6 cellular contexts compared by ENCODE assay signal in genomic region chr17:28266926-28267719, GRCh38. TPM values are rescaled to one million over a fixed set of nuclear protein-coding genes. Genes with fewer than 3 reads are reported as not detected.
DNase-seq lines count a peak whose midpoint lies in the region; ATAC-seq, FAIRE-seq and TF ChIP-seq lines count a peak whose summit lies in the region.
"Not testable (repeated sequence)": the region's sequence is repeated elsewhere in the genome, so short reads cannot be mapped to it uniquely, and the experiment has no call there.

No MANE protein-coding gene starts in this region.

- not testable (repeated sequence) for H3K4me1 ChIP-seq in HCT116 (ENCODE audit: control insufficient read depth in 1 of 2, insufficient read depth in 2 of 2, low read length in 2 of 2); H1 (replicated peaks in 1 of 4; ENCODE audit: control insufficient read depth in 3 of 4, insufficient read depth in 4 of 4, low read length in 3 of 4); mesenchymal stem cell (ENCODE audit: control insufficient read depth, insufficient read depth, low read depth, low read length)

- H3K79me1 ChIP-seq in H1 (ENCODE audit: low read depth, low read length); mesenchymal stem cell (replicated peaks; ENCODE audit: low read length, poor library complexity, severe bottlenecking): not testable (repeated sequence)

- RAD21 ChIA-PET in HCT116 (lab: Charles Lee; ENCODE audit: low non-redundant PET in 1 of 2, low total read pairs in 2 of 2, uncharacterized antibody in 2 of 2, unreplicated experiment in 2 of 2) = not testable (repeated sequence)

- FAIRE-seq in H1 (lab: Jason Lieb, UNC) = not testable (repeated sequence)

- CTCF ChIA-PET in HCT116 (lab: Charles Lee) = interaction anchor here (1.2 to 1.5 kb wide), 2 partner anchors 15 to 16 kb away, joined by 3 to 4 read pairs; no protein-coding TSS in a partner anchor
- CTCF ChIA-PET in activated CD8-positive, alpha-beta memory T cell treated with anti-CD3 and anti-CD28 coated beads, Interleukin-2, amount 10 ng/mL, durations not matched to agents 7 days and 5 days (lab: Charles Lee) = interaction anchor here (1.4 kb wide), 1 partner anchor 9 kb away, joined by 3 read pairs; no protein-coding TSS in a partner anchor
- CTCF ChIA-PET in H1 (lab: Charles Lee; ENCODE audit: partially characterized antibody) = interaction anchor here (1.0 to 1.9 kb wide), 6 partner anchors 9 to 51 kb away, joined by 3 to 8 read pairs (median 4); no protein-coding TSS in a partner anchor

- 94% methylated on average over 27 of the region's 31 CpGs; no CpG with 5 or more reads in 1 of the 2 experiments for WGBS in H1 (ENCODE audit: extremely low coverage in 1 of 2, insufficient coverage in 1 of 2, insufficient read length in 1 of 2, insufficient replicate concordance in 2 of 2, low coverage in 1 of 2, low lambda C conversion rate in 2 of 2, missing lambda C conversion rate in 1 of 2), 2 experiments
- 92% methylated on average over 31 of the region's 31 CpGs for WGBS in mesenchymal stem cell

- intact Hi-C loops in HCT116 (cut with micrococcal nuclease); cardiac septum (cut with DNase I): not testable (repeated sequence)

- not testable (repeated sequence) for H3K4me1 Mint-ChIP-seq in activated CD8-positive, alpha-beta memory T cell treated with anti-CD3 and anti-CD28 coated beads, Interleukin-2, amount 10 ng/mL, durations not matched to agents 7 days and 5 days; stimulated activated naive B cell treated with anti-CD40 and anti-IgM and Interleukin-4, amounts not matched to agents 10 μg/mL and 1 μg/mL and 100 μg/mL, for 72 hours

- not testable (repeated sequence) for H3K27ac Mint-ChIP-seq in activated CD8-positive, alpha-beta memory T cell treated with anti-CD3 and anti-CD28 coated beads, Interleukin-2, amount 10 ng/mL, durations not matched to agents 7 days and 5 days
- H3K27ac Mint-ChIP-seq in stimulated activated naive B cell treated with anti-CD40 and anti-IgM and Interleukin-4, amounts not matched to agents 10 μg/mL and 1 μg/mL and 100 μg/mL, for 72 hours = peak overlapping the region; percentile 56

- H2BK20ac ChIP-seq in H1 (ENCODE audit: low read length) = not testable (repeated sequence)

- not testable (repeated sequence) for DNase-seq in HCT116 (ENCODE audit: low read depth, low spot score); H1 (ENCODE audit: low read depth in 1 of 2, low spot score in 2 of 2); mesenchymal stem cell; stimulated activated naive B cell treated with anti-CD40 and anti-IgM and Interleukin-4, amounts not matched to agents 10 μg/mL and 1 μg/mL and 100 μg/mL, for 72 hours
- peak; percentile 7 for DNase-seq in activated CD8-positive, alpha-beta memory T cell treated with anti-CD3 and anti-CD28 coated beads, Interleukin-2, amount 10 ng/mL, durations not matched to agents 7 days and 5 days
- peak; percentile 29 for DNase-seq in cardiac septum (ENCODE audit: low spot score)

- not testable (repeated sequence) for H3K4me3 Mint-ChIP-seq in activated CD8-positive, alpha-beta memory T cell treated with anti-CD3 and anti-CD28 coated beads, Interleukin-2, amount 10 ng/mL, durations not matched to agents 7 days and 5 days; stimulated activated naive B cell treated with anti-CD40 and anti-IgM and Interleukin-4, amounts not matched to agents 10 μg/mL and 1 μg/mL and 100 μg/mL, for 72 hours

- not testable (repeated sequence) for H3K56ac ChIP-seq in H1 (replicated peaks; ENCODE audit: insufficient read length, low read depth, low read length)

- not testable (repeated sequence) for H3K23me2 ChIP-seq in H1 (ENCODE audit: low read depth, low read length)

- H2BK15ac ChIP-seq in H1 (ENCODE audit: low read length); mesenchymal stem cell (ENCODE audit: low read depth, poor library complexity, severe bottlenecking): not testable (repeated sequence)

- POLR2A ChIA-PET in HCT116 (lab: Charles Lee); H1 (lab: Charles Lee; ENCODE audit: partially characterized antibody): not testable (repeated sequence)

- H3K36me3 ChIP-seq in HCT116 (ENCODE audit: control insufficient read depth in 1 of 2, insufficient read depth in 2 of 2, low read length in 2 of 2); H1 (ENCODE audit: control insufficient read depth in 2 of 4, insufficient read depth in 4 of 4, low read length in 3 of 4); mesenchymal stem cell (ENCODE audit: control insufficient read depth in 1 of 2, insufficient read depth in 2 of 2, low read depth in 1 of 2, low read length in 2 of 2): not testable (repeated sequence)

- H4K20me1 ChIP-seq in HCT116 (ENCODE audit: insufficient read depth); H1 (replicated peaks in 1 of 2; ENCODE audit: control insufficient read depth in 1 of 2, insufficient read depth in 2 of 2, low read length in 2 of 2): not testable (repeated sequence)

- not testable (repeated sequence) for H4K5ac ChIP-seq in H1 (ENCODE audit: insufficient read length, low read depth, low read length)

- H3K4ac ChIP-seq in H1 (replicated peaks; ENCODE audit: insufficient read length, low read depth, low read length); mesenchymal stem cell (ENCODE audit: low read depth in 1 of 2, low read length in 2 of 2): not testable (repeated sequence)

- not testable (repeated sequence) for H3K27me3 ChIP-seq in HCT116 (ENCODE audit: insufficient read depth, low read length); H1 (replicated peaks in 1 of 4; ENCODE audit: control insufficient read depth in 3 of 4, extremely low read depth in 1 of 4, insufficient read depth in 3 of 4, low read length in 3 of 4)
- H3K27me3 ChIP-seq in mesenchymal stem cell (ENCODE audit: control insufficient read depth in 1 of 2, insufficient read depth in 1 of 2, low read length in 2 of 2) = peaks cover 0 to 19% of the 10 kb centered on the region in 2 experiments

- H2BK5ac ChIP-seq in H1 (ENCODE audit: low read depth, low read length); mesenchymal stem cell (ENCODE audit: low read depth, low read length, poor library complexity, severe bottlenecking): not testable (repeated sequence)

- BruUV-seq in HCT116 (replicated peaks; lab: Mats Ljungman, UMichigan) = not testable (repeated sequence)

- not testable (repeated sequence) for H4K91ac ChIP-seq in H1 (replicated peaks; ENCODE audit: insufficient read length, low read length)
- peak overlapping the region; percentile 39 for H4K91ac ChIP-seq in mesenchymal stem cell (ENCODE audit: low read length)

- not testable (repeated sequence) for H3K4me2 ChIP-seq in HCT116 (ENCODE audit: low read length); H1 (ENCODE audit: insufficient read depth in 1 of 2, low read depth in 2 of 2, low read length in 2 of 2); mesenchymal stem cell (ENCODE audit: low read length, poor library complexity, severe bottlenecking)

- not testable (repeated sequence) for H3K79me2 ChIP-seq in HCT116 (ENCODE audit: insufficient read depth, low read length); H1 (ENCODE audit: control insufficient read depth in 1 of 2, insufficient read depth in 2 of 2, low read length in 2 of 2)

- H3K9me3 ChIP-seq in HCT116 (ENCODE audit: control insufficient read depth in 1 of 2, insufficient read depth in 1 of 2, low read depth in 1 of 2, low read length in 2 of 2); mesenchymal stem cell (ENCODE audit: control insufficient read depth, low read length): not testable (repeated sequence)
- H3K9me3 ChIP-seq in H1 (ENCODE audit: insufficient read depth in 2 of 2, low read depth in 1 of 2, low read length in 1 of 2) = peaks cover 24 to 29% of the 10 kb centered on the region in 2 experiments

- not testable (repeated sequence) for H3K9ac ChIP-seq in HCT116 (ENCODE audit: low read length); H1 (replicated peaks in 1 of 4; ENCODE audit: extremely low read depth in 1 of 4, low read depth in 3 of 4, low read length in 3 of 4); mesenchymal stem cell (ENCODE audit: low read length)

- not testable (repeated sequence) for H3K18ac ChIP-seq in H1 (ENCODE audit: extremely low read depth, low read length); mesenchymal stem cell (ENCODE audit: low read depth in 1 of 2, low read length in 2 of 2)

- TF ChIP-seq RAD21 in HCT116 (IDR thresholded peaks at IDR 0.05; ENCODE audit: low read depth); H1 (IDR thresholded peaks at IDR 0.05 in 1 of 2, conservative IDR thresholded peaks at IDR 0.05 in 1 of 2; ENCODE audit: low read depth in 2 of 2, low read length in 2 of 2): not testable (repeated sequence)

- H2AK5ac ChIP-seq in H1 (ENCODE audit: low read depth, low read length); mesenchymal stem cell (ENCODE audit: low read length, severe bottlenecking): not testable (repeated sequence)

- not testable (repeated sequence) for H3K4me3 ChIP-seq in HCT116 (replicated peaks in 1 of 2; ENCODE audit: low read depth in 1 of 2, low read length in 2 of 2); H1 (ENCODE audit: extremely low read depth in 1 of 4, insufficient read depth in 2 of 4, low read depth in 3 of 4, low read length in 4 of 4); mesenchymal stem cell (ENCODE audit: insufficient read depth in 1 of 2, low read depth in 1 of 2, low read length in 2 of 2)

- ATAC-seq in HCT116; activated CD8-positive, alpha-beta memory T cell treated with anti-CD3 and anti-CD28 coated beads, Interleukin-2, amount 10 ng/mL, durations not matched to agents 7 days and 5 days; stimulated activated naive B cell treated with anti-CD40 and anti-IgM and Interleukin-4, amounts not matched to agents 10 μg/mL and 1 μg/mL and 100 μg/mL, for 72 hours (replicated peaks): not testable (repeated sequence)

- TF ChIP-seq POLR2A in HCT116 (IDR thresholded peaks at IDR 0.05; ENCODE audit: borderline replicate concordance, extremely low read depth, insufficient read depth, insufficient read length); H1 (IDR thresholded peaks at IDR 0.05; ENCODE audit: control extremely low read depth in 1 of 2, low read depth in 2 of 2, low read length in 2 of 2): not testable (repeated sequence)

- peaks cover 18% of the 10 kb centered on the region for H3K9me3 Mint-ChIP-seq in activated CD8-positive, alpha-beta memory T cell treated with anti-CD3 and anti-CD28 coated beads, Interleukin-2, amount 10 ng/mL, durations not matched to agents 7 days and 5 days (ENCODE audit: low read depth)
- peaks cover 4 to 13% of the 10 kb centered on the region in 2 donors for H3K9me3 Mint-ChIP-seq in stimulated activated naive B cell treated with anti-CD40 and anti-IgM and Interleukin-4, amounts not matched to agents 10 μg/mL and 1 μg/mL and 100 μg/mL, for 72 hours

- peak in 1 of 3 experiments; percentile 17; a peak in 1 of 6 replicates for TF ChIP-seq CTCF in HCT116 (IDR thresholded peaks at IDR 0.05 in 2 of 3, conservative IDR thresholded peaks at IDR 0.05 in 1 of 3; ENCODE audit: borderline replicate concordance in 1 of 3, insufficient read depth in 1 of 3, low read depth in 2 of 3, low read length in 2 of 3)
- not testable (repeated sequence) for TF ChIP-seq CTCF in H1 (IDR thresholded peaks at IDR 0.05; ENCODE audit: control extremely low read depth in 1 of 3, insufficient read depth in 1 of 3, low read depth in 1 of 3, low read length in 3 of 3)

- TF ChIP-seq EP300 in H1 (IDR thresholded peaks at IDR 0.05; ENCODE audit: borderline replicate concordance in 1 of 2, low read depth in 2 of 2, low read length in 2 of 2) = not testable (repeated sequence)

- H4K8ac ChIP-seq in H1 (ENCODE audit: extremely low read depth, insufficient read depth, low read length); mesenchymal stem cell (ENCODE audit: low read length): not testable (repeated sequence)

- not testable (repeated sequence) for H2BK12ac ChIP-seq in H1 (ENCODE audit: low read depth, low read length); mesenchymal stem cell (ENCODE audit: low read length in 2 of 2)

- not testable (repeated sequence) for H3K14ac ChIP-seq in H1 (ENCODE audit: insufficient read length); mesenchymal stem cell (ENCODE audit: low read length in 2 of 2)

- peaks cover 30% of the 10 kb centered on the region for H3K27me3 Mint-ChIP-seq in activated CD8-positive, alpha-beta memory T cell treated with anti-CD3 and anti-CD28 coated beads, Interleukin-2, amount 10 ng/mL, durations not matched to agents 7 days and 5 days
- H3K27me3 Mint-ChIP-seq in stimulated activated naive B cell treated with anti-CD40 and anti-IgM and Interleukin-4, amounts not matched to agents 10 μg/mL and 1 μg/mL and 100 μg/mL, for 72 hours = peaks cover 24 to 40% of the 10 kb centered on the region in 2 donors

- H3K9me2 ChIP-seq in HCT116 (ENCODE audit: insufficient read depth) = not testable (repeated sequence)

- peaks cover 15% of the 10 kb centered on the region for H3K36me3 Mint-ChIP-seq in activated CD8-positive, alpha-beta memory T cell treated with anti-CD3 and anti-CD28 coated beads, Interleukin-2, amount 10 ng/mL, durations not matched to agents 7 days and 5 days
- H3K36me3 Mint-ChIP-seq in stimulated activated naive B cell treated with anti-CD40 and anti-IgM and Interleukin-4, amounts not matched to agents 10 μg/mL and 1 μg/mL and 100 μg/mL, for 72 hours = not testable (repeated sequence)

- peak overlapping the region; percentile 7 for H2AFZ ChIP-seq in HCT116 (ENCODE audit: low read depth, low read length, poor library complexity, severe bottlenecking)
- not testable (repeated sequence) for H2AFZ ChIP-seq in H1 (ENCODE audit: low read length); mesenchymal stem cell (ENCODE audit: low read depth, low read length)

- not testable (repeated sequence) for H2BK120ac ChIP-seq in H1 (replicated peaks; ENCODE audit: low read depth, low read length); mesenchymal stem cell (ENCODE audit: low read depth, low read length)

- not testable (repeated sequence) for H3K23ac ChIP-seq in H1 (ENCODE audit: insufficient read length); mesenchymal stem cell (ENCODE audit: low read length in 2 of 2)

- H3K27ac ChIP-seq in HCT116 (ENCODE audit: low read depth, low read length); H1 (ENCODE audit: low read depth, low read length); mesenchymal stem cell (ENCODE audit: low read length, poor library complexity, severe bottlenecking): not testable (repeated sequence)

RNA-seq across cellular contexts. Expression of gene TMEM97, which starts 51.9 kb away (rescaled TPM):
- 55.6 TPM for total RNA-seq in HCT116 (2021; ENCODE audit: unreplicated experiment)
- polyA plus RNA-seq in HCT116 (2012) = 19.4 and 26.7 TPM in 2 replicates
- total RNA-seq in activated CD8-positive, alpha-beta memory T cell treated with anti-CD3 and anti-CD28 coated beads, Interleukin-2, amount 10 ng/mL, durations not matched to agents 7 days and 5 days = 10 to 100 TPM; 26.2 to 39.7 TPM
- total RNA-seq in H1 (2021; fragmentation: NEBNext Ultra II Directional; extraction: Animal tissue kit (Norgen Biotek cat#: 25700)) = 130 and 136 TPM in 2 replicates
- polyA plus RNA-seq in H1 (2011; rRNA removed) = 70.0 and 126 TPM in 2 replicates
- 74.6 TPM for polyA plus RNA-seq in H1 (2011; cell fraction: cytosol; rRNA removed)
- polyA plus RNA-seq in H1 (2011; cell fraction: nucleus; rRNA removed) = 61.1 TPM
- 77.6 to 145 TPM (median 95.7 TPM) in 4 replicates for polyA plus RNA-seq in H1 (2012, experiment 1 of 2)
- 32.8 TPM for polyA plus RNA-seq in H1 (2012, experiment 2 of 2)
- 636 TPM for polyA plus RNA-seq in H1 (2013, experiment 1 of 2)
- 785 TPM for polyA plus RNA-seq in H1 (2013, experiment 2 of 2)
- 125 and 167 TPM in 2 replicates for polyA minus RNA-seq in H1 (2011; rRNA and poly(A)+ RNA removed)
- 68.6 TPM for polyA minus RNA-seq in H1 (2011; cell fraction: cytosol; rRNA and poly(A)+ RNA removed)
- polyA minus RNA-seq in H1 (2011; cell fraction: nucleus; rRNA and poly(A)+ RNA removed) = 48.6 TPM
- total RNA-seq in cardiac septum = 3.9 TPM
- polyA plus RNA-seq in mesenchymal stem cell (2013, experiment 1 of 2) = 174 TPM
- 170 TPM for polyA plus RNA-seq in mesenchymal stem cell (2013, experiment 2 of 2)
